14 cellular contexts compared by ENCODE assay signal in genomic region chr15:101679861-101680260, GRCh38. TPM values are rescaled to one million over a fixed set of nuclear protein-coding genes. Genes with fewer than 3 reads are reported as not detected.
DNase-seq lines count a peak whose midpoint lies in the region; ATAC-seq and TF ChIP-seq lines count a peak whose summit lies in the region.
"Had no signal": no experiment of that assay in that cellular context is flagged by ENCODE, and none has a peak within 500 bp of the region (broad histone marks: within the 10 kb centered on the region; RNA-seq: fewer than 3 reads in every experiment).

No MANE protein-coding gene starts in this region.

- H3K4me3 Mint-ChIP-seq in T-helper 1 cell treated with Interleukin-12 subunit alpha and Interleukin-12 subunit beta and Interleukin-4 antibody, amounts not matched to agents 30 μg/mL and 1 μg/mL, for 36 hours: no peak overlapping the region
- no peak overlapping the region for H3K4me3 Mint-ChIP-seq in chondrocyte (ENCODE audit: unreplicated experiment)
- no peak overlapping the region for H3K4me3 Mint-ChIP-seq in WTC11

- peak overlapping the region; percentile 28 for H4K8ac ChIP-seq in trophoblast cell (ENCODE audit: low read depth, low read length)

- CTCF ChIA-PET in WTC11 (lab: Charles Lee): interaction anchor here (1.3 kb wide), 1 partner anchor 39 kb away, joined by 3 read pairs; no protein-coding TSS in a partner anchor

- no peak overlapping the region for H4K91ac ChIP-seq in trophoblast cell (ENCODE audit: low read depth, low read length)

- peaks cover 4% of the 10 kb centered on the region in 2 experiments for H3K4me1 ChIP-seq in trophoblast cell (ENCODE audit: control insufficient read depth in 1 of 2, insufficient read depth in 2 of 2, low read length in 2 of 2)
- H3K4me1 ChIP-seq: BLaER1 had no signal

- no peak overlapping the region for H2AFZ ChIP-seq in trophoblast cell (ENCODE audit: insufficient read depth, low read length, poor library complexity)

- H4K12ac ChIP-seq in trophoblast cell (ENCODE audit: low read depth, low read length): no peak overlapping the region

- no CpG with 5 or more reads among the region's 2 CpGs for WGBS in trophoblast cell (ENCODE audit: extremely low coverage, insufficient coverage, insufficient read length)

- H2BK5ac ChIP-seq in trophoblast cell (ENCODE audit: low read depth, low read length, poor library complexity): no peak overlapping the region

- DNase-seq in T-helper 1 cell (no peak), chondrocyte (ENCODE audit: low spot score) (no peak), trophoblast cell (no peak), Right ventricle myocardium superior (no peak), WTC11 (ENCODE audit: low spot score) (no peak)
- DNase-seq: 8988T, AML-193, DMS79 treated with DMSO at 0.1 percent for 48 hours, EL had no signal

- H3K9me3 ChIP-seq in trophoblast cell (ENCODE audit: insufficient read depth, low read depth, low read length): no peaks in the 10 kb centered on the region
- H3K9me3 ChIP-seq: BLaER1 had no signal

- H3K27ac Mint-ChIP-seq in T-helper 1 cell treated with Interleukin-12 subunit alpha and Interleukin-12 subunit beta and Interleukin-4 antibody, amounts not matched to agents 30 μg/mL and 1 μg/mL, for 36 hours: peak overlapping the region; percentile 18
- H3K27ac Mint-ChIP-seq in chondrocyte (ENCODE audit: unreplicated experiment) (peak overlapping the region; percentile 24), WTC11 (no peak overlapping the region)

- H3K9me3 Mint-ChIP-seq in T-helper 1 cell treated with Interleukin-12 subunit alpha and Interleukin-12 subunit beta and Interleukin-4 antibody, amounts not matched to agents 30 μg/mL and 1 μg/mL, for 36 hours: no peaks in the 10 kb centered on the region
- peaks cover 3% of the 10 kb centered on the region for H3K9me3 Mint-ChIP-seq in chondrocyte (ENCODE audit: low read depth)
- no peaks in the 10 kb centered on the region for H3K9me3 Mint-ChIP-seq in WTC11

- no peaks in the 10 kb centered on the region for H3K27me3 Mint-ChIP-seq in T-helper 1 cell treated with Interleukin-12 subunit alpha and Interleukin-12 subunit beta and Interleukin-4 antibody, amounts not matched to agents 30 μg/mL and 1 μg/mL, for 36 hours (ENCODE audit: low read depth)
- H3K27me3 Mint-ChIP-seq in chondrocyte (ENCODE audit: low read depth) (no peaks in the 10 kb centered on the region), WTC11 (ENCODE audit: low read depth) (no peaks in the 10 kb centered on the region)

- no peak overlapping the region for H3K23ac ChIP-seq in trophoblast cell (ENCODE audit: low read length)

- H3K36me3 ChIP-seq in trophoblast cell (ENCODE audit: control insufficient read depth in 1 of 2, insufficient read depth in 2 of 2, low read length in 2 of 2): peaks cover 0 to 2% of the 10 kb centered on the region in 2 experiments

- no peak overlapping the region for H3K14ac ChIP-seq in trophoblast cell (ENCODE audit: low read length)

- no peak overlapping the region for H3K4me3 ChIP-seq in trophoblast cell (ENCODE audit: low read depth, low read length)
- H3K4me3 ChIP-seq: BLaER1, K562 had no signal

- POLR2A ChIA-PET in WTC11 (lab: Charles Lee): no interaction called here

- H3K4me1 Mint-ChIP-seq in T-helper 1 cell treated with Interleukin-12 subunit alpha and Interleukin-12 subunit beta and Interleukin-4 antibody, amounts not matched to agents 30 μg/mL and 1 μg/mL, for 36 hours (ENCODE audit: low read depth): peaks cover 8% of the 10 kb centered on the region
- H3K4me1 Mint-ChIP-seq in chondrocyte (ENCODE audit: low read depth): peaks cover 27% of the 10 kb centered on the region
- H3K4me1 Mint-ChIP-seq in WTC11: peaks cover 6% of the 10 kb centered on the region

- no peak overlapping the region for H2BK12ac ChIP-seq in trophoblast cell (ENCODE audit: low read length)

- H3K79me1 ChIP-seq in trophoblast cell (ENCODE audit: low read length): no peaks in the 10 kb centered on the region

- intact Hi-C loops in Right ventricle myocardium superior (cut with DNase I): no loop called here

- no peak overlapping the region for H3K27ac ChIP-seq in trophoblast cell (ENCODE audit: low read depth, low read length)
- H3K27ac ChIP-seq: BLaER1 had no signal

- TF ChIP-seq CTCF in chondrocyte (IDR thresholded peaks at IDR 0.05) (no peak), WTC11 (IDR thresholded peaks at IDR 0.05) (no peak)

- ATAC-seq in Right ventricle myocardium superior (ENCODE audit: poor library complexity) (no peak), WTC11 (no peak), HG03460 (IDR thresholded peaks at IDR 0.05; ENCODE audit: unreplicated experiment) (no peak)
- ATAC-seq: HCT116, K562 had no signal

- no peak overlapping the region for H2AK5ac ChIP-seq in trophoblast cell (ENCODE audit: low read length)

- H3K79me2 ChIP-seq in trophoblast cell (ENCODE audit: control insufficient read depth, insufficient read depth, low read length, poor library complexity): no peaks in the 10 kb centered on the region

- H3K27me3 ChIP-seq in trophoblast cell (ENCODE audit: insufficient read depth, low read length): no peaks in the 10 kb centered on the region
- H3K27me3 ChIP-seq: BLaER1 had no signal

- no peak overlapping the region for H3K4me2 ChIP-seq in trophoblast cell (ENCODE audit: low read length)
- H3K4me2 ChIP-seq: BLaER1 had no signal

- peaks cover 63% of the 10 kb centered on the region for H3K36me3 Mint-ChIP-seq in T-helper 1 cell treated with Interleukin-12 subunit alpha and Interleukin-12 subunit beta and Interleukin-4 antibody, amounts not matched to agents 30 μg/mL and 1 μg/mL, for 36 hours (ENCODE audit: low read depth)
- H3K36me3 Mint-ChIP-seq in chondrocyte (ENCODE audit: low read depth): peaks cover 27% of the 10 kb centered on the region
- no peaks in the 10 kb centered on the region; the same call in 1 of the 2 replicates for H3K36me3 Mint-ChIP-seq in WTC11

- no peak overlapping the region for H3K9ac ChIP-seq in trophoblast cell (ENCODE audit: low read length)
- H3K9ac ChIP-seq: BLaER1 had no signal

- H3K4ac ChIP-seq in trophoblast cell (ENCODE audit: low read depth, low read length): no peak overlapping the region

- H3K18ac ChIP-seq in trophoblast cell (ENCODE audit: low read length): no peak overlapping the region

- no peak overlapping the region for H2BK120ac ChIP-seq in trophoblast cell (ENCODE audit: insufficient read depth, low read length, poor library complexity)

TF ChIP-seq in WTC11, 78 proteins besides CTCF, POLR2A, EP300 and RAD21:
- no peak for TF ChIP-seq ELF4 (CRISPR knock-in tag; IDR thresholded peaks at IDR 0.05; ENCODE audit: low read depth)
- TF ChIP-seq ZBTB21 (CRISPR knock-in tag; IDR thresholded peaks at IDR 0.05; ENCODE audit: borderline replicate concordance): no peak
TF ChIP-seq in WTC11: peak in this region for 0.

RNA-seq across cellular contexts. Expression of gene TM2D3, which starts 27.7 kb away (rescaled TPM):
- total RNA-seq in chondrocyte (42.0 to 46.5 TPM (median 44.7 TPM) in 3 replicates), Right ventricle myocardium superior (56.3 TPM), WTC11 (2021) (22.4 to 23.5 TPM (median 23.1 TPM) in 3 replicates)
- 31.0 and 33.1 TPM in 2 replicates for polyA plus RNA-seq in trophoblast cell (2013)

RNA-seq across cellular contexts. Expression of gene TARS3, which starts 44.4 kb away (rescaled TPM):
- total RNA-seq in chondrocyte: 10.7 to 15.1 TPM (median 12.7 TPM) in 3 replicates
- 9.3 and 9.9 TPM in 2 replicates for polyA plus RNA-seq in trophoblast cell (2013)
- total RNA-seq in Right ventricle myocardium superior: 29.9 TPM
- 9.5 to 10.6 TPM (median 10.4 TPM) in 3 replicates for total RNA-seq in WTC11 (2021)
